ENCODE assay signal across 5 cellular contexts in genomic region chr15:92152983-92153382, GRCh38.
"Had no signal": no experiment of that assay in that cellular context is flagged by ENCODE, and none has a peak within 500 bp of the region (broad histone marks: within the 10 kb centered on the region; RNA-seq: fewer than 3 reads in every experiment).

No MANE protein-coding gene starts in this region.

- H3K4me3 ChIP-seq: K562 had no signal

- H3K27ac Mint-ChIP-seq: IgD-negative memory B cell had no signal

- ATAC-seq: HepG2, K562 had no signal

- H3K4me3 Mint-ChIP-seq: IgD-negative memory B cell had no signal

- H3K27me3 Mint-ChIP-seq: IgD-negative memory B cell had no signal

- H3K27ac ChIP-seq: HL-60 had no signal

- H3K9me3 Mint-ChIP-seq: IgD-negative memory B cell had no signal

- DNase-seq: IMR-90 had no signal

- H3K36me3 Mint-ChIP-seq: IgD-negative memory B cell had no signal

- H3K4me1 Mint-ChIP-seq: IgD-negative memory B cell had no signal
